1 cellular context compared by ENCODE assay signal in genomic region chr3:163328680-163329079, GRCh38.
TF ChIP-seq lines count a peak whose summit lies in the region.

No MANE protein-coding gene starts in this region.

TF ChIP-seq in GM23338, 12 proteins besides CTCF, POLR2A, EP300 and RAD21 (continued from another document):
- TF ChIP-seq ETS1 (IDR thresholded peaks at IDR 0.05), result no peak
